In the genomic region with DNA sequence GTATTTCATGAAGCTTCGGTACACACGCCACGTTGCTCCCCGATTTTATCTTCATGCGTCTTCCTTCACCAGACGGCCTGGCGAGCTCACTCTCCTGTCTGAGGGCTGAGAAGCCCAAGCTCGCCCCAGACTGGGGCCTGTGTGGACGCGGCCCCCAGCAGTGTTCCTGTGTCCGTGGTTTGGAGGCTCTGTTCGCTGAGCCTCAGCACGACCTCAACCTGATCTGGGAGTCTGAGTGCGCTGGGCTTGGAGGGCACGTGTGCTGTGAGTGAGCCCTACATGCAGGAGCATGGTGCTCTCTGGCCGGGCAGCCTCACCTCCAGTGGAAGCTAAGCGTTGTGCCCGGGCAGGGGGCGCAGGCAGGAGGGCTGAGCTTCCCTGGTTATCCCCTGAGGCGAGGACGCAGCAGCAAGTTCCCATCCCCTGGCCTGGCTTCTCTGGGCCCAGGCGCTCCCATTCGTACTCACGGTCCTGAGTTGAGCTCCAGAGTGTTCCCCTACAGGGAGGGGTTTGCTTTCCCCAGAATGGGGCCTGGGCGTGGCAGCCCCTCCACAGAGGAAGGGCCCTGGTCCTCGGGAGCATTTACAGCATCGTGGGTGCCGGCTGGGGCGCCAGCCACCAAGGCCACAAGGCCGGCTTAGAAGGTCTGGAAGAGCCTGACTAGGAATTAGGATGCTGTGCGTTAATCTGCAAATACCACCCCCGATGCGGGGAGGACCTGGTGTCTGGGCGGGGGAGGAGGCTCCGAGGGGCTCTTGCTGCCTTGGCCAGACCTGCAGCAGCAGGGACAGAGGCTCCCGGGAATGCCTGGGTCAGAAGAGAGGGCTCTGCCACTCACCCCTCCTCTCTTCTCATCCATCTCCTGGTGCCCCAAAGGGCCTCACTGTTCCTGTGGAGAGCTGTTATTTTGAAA, we compare ENCODE assay signal across 14 cellular contexts.
"Had no signal": no experiment of that assay in that cellular context is flagged by ENCODE, and none has a peak within 500 bp of the region (broad histone marks: within the 10 kb centered on the region; RNA-seq: fewer than 3 reads in every experiment).

No MANE protein-coding gene starts in this region.

- H3K9me3 ChIP-seq: right lobe of liver, suprapubic skin, upper lobe of left lung had no signal

- H3K36me3 ChIP-seq: brain microvascular endothelial cell, right lobe of liver, suprapubic skin, upper lobe of left lung had no signal

- H3K27ac ChIP-seq: brain microvascular endothelial cell, right lobe of liver, suprapubic skin, upper lobe of left lung had no signal

- H3K4me1 ChIP-seq: right lobe of liver, suprapubic skin, upper lobe of left lung had no signal

- ATAC-seq: esophagus mucosa, left lobe of liver, right lobe of liver, T-helper 17 cell had no signal

- H3K4me3 Mint-ChIP-seq: activated naive CD4-positive, alpha-beta T cell treated with anti-CD3 and anti-CD28 coated beads, Interleukin-2, amount 50 U/mL, for 24 hours; T-helper 17 cell had no signal

- H3K4me3 ChIP-seq: right lobe of liver, suprapubic skin, upper lobe of left lung had no signal

- H3K27me3 ChIP-seq: brain microvascular endothelial cell, right lobe of liver, upper lobe of left lung had no signal

- DNase-seq: activated CD4-positive, alpha-beta T cell treated with anti-CD3 and anti-CD28 coated beads, Interleukin-2, amount 50 U/mL, for 4 hours; activated T-cell treated with anti-CD3 and anti-CD28 coated beads, Interleukin-2, amount 50 U/mL, for 1 hour; amygdala; brain microvascular endothelial cell; dermis blood vessel endothelial cell; stimulated activated CD4-positive, alpha-beta T cell treated with anti-CD3 and anti-CD28 coated beads, Interleukin-2, amount 100 ng/mL, for 24 hours; stimulated activated naive CD4-positive, alpha-beta T cell; T-helper 17 cell; upper lobe of left lung had no signal

- H3K36me3 Mint-ChIP-seq: activated naive CD4-positive, alpha-beta T cell treated with anti-CD3 and anti-CD28 coated beads, Interleukin-2, amount 50 U/mL, for 24 hours had no signal

- H3K9me3 Mint-ChIP-seq: activated naive CD4-positive, alpha-beta T cell treated with anti-CD3 and anti-CD28 coated beads, Interleukin-2, amount 50 U/mL, for 24 hours had no signal

- H3K4me1 Mint-ChIP-seq: activated naive CD4-positive, alpha-beta T cell treated with anti-CD3 and anti-CD28 coated beads, Interleukin-2, amount 50 U/mL, for 24 hours had no signal

- H3K27ac Mint-ChIP-seq: T-helper 17 cell had no signal
